Comparison of ENCODE assay signal across 9 cellular contexts in genomic region chr12:48454675-48455074, GRCh38. TPM values are rescaled to one million over a fixed set of nuclear protein-coding genes. Genes with fewer than 3 reads are reported as not detected.
A peak's percentile ranks its signal among the peaks of the same experiment; 100 is the strongest.
DNase-seq lines count a peak whose midpoint lies in the region; ATAC-seq, FAIRE-seq and TF ChIP-seq lines count a peak whose summit lies in the region.
"Had no signal": no experiment of that assay in that cellular context is flagged by ENCODE, and none has a peak within 500 bp of the region (broad histone marks: within the 10 kb centered on the region; RNA-seq: fewer than 3 reads in every experiment).

No MANE protein-coding gene starts in this region.

- POLR2A ChIA-PET in HEK293T (lab: Yijun Ruan, JAX): no interaction called here

- FAIRE-seq in TTC549 (lab: Jason Lieb, UNC): peak; percentile 52
- FAIRE-seq: GM19239 had no signal

- ATAC-seq in left lobe of liver: peak; percentile 41
- ATAC-seq in HG03378 (IDR thresholded peaks at IDR 0.05; ENCODE audit: unreplicated experiment): no peak
- ATAC-seq in HG03571 (IDR thresholded peaks at IDR 0.05; ENCODE audit: unreplicated experiment): no peak
- ATAC-seq in GM18907 (IDR thresholded peaks at IDR 0.05; ENCODE audit: unreplicated experiment): no peak

- DNase-seq in Ammon's horn (ENCODE audit: low spot score) (peak; percentile 27), HEK293T (ENCODE audit: extremely low spot score) (peak; percentile 34), left lobe of liver (ENCODE audit: low spot score) (no peak)
- no peak for DNase-seq in stimulated activated CD4-positive, alpha-beta T cell treated with anti-CD3 and anti-CD28 coated beads, Interleukin-2, amount 100 ng/mL, for 24 hours

- CTCF ChIA-PET in HEK293T (lab: Yijun Ruan, JAX): no interaction called here

TF ChIP-seq in HEK293T, 16 proteins besides CTCF, POLR2A, EP300 and RAD21:
- TF ChIP-seq FOXM1 (IDR thresholded peaks at IDR 0.05; ENCODE audit: borderline replicate concordance) (no peak), SP1 (IDR thresholded peaks at IDR 0.05) (no peak), TARDBP (IDR thresholded peaks at IDR 0.05) (no peak), FOXA1 (IDR thresholded peaks at IDR 0.05) (no peak), SUZ12 (IDR thresholded peaks at IDR 0.05) (no peak), LEF1 (IDR thresholded peaks at IDR 0.05; ENCODE audit: borderline replicate concordance) (no peak), HDGF (IDR thresholded peaks at IDR 0.05; ENCODE audit: borderline replicate concordance) (no peak), L3MBTL2 (conservative IDR thresholded peaks at IDR 0.05) (no peak), CTBP1 (IDR thresholded peaks at IDR 0.05; ENCODE audit: borderline replicate concordance) (no peak), FOXK2 (IDR thresholded peaks at IDR 0.05) (no peak), ELF4 (IDR thresholded peaks at IDR 0.05) (no peak), ZNF384 (IDR thresholded peaks at IDR 0.05) (no peak)
- TF ChIP-seq, protein P1, sequence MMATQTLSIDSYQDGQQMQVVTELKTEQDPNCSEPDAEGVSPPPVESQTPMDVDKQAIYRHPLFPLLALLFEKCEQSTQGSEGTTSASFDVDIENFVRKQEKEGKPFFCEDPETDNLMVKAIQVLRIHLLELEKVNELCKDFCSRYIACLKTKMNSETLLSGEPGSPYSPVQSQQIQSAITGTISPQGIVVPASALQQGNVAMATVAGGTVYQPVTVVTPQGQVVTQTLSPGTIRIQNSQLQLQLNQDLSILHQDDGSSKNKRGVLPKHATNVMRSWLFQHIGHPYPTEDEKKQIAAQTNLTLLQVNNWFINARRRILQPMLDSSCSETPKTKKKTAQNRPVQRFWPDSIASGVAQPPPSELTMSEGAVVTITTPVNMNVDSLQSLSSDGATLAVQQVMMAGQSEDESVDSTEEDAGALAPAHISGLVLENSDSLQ (IDR thresholded peaks at IDR 0.05): no peak

RNA-seq across cellular contexts. Expression of gene ANP32D, which starts 17.7 kb away (rescaled TPM):
- not detected for total RNA-seq in left lobe of liver

RNA-seq across cellular contexts. Expression of gene C12orf54, which starts 27.6 kb away (rescaled TPM):
- total RNA-seq in left lobe of liver: not detected

Comparison
In these comparisons a context has a peak if more than half of its experiments do, and no peak if none do; other contexts are left out.
1. DNase-seq: peak in Ammon's horn (single experiment) and HEK293T (single experiment); none in left lobe of liver (single experiment) and stimulated activated CD4-positive, alpha-beta T cell treated with anti-CD3 and anti-CD28 coated beads, Interleukin-2, amount 100 ng/mL, for 24 hours (0 of 2).